1 cellular context compared by ENCODE assay signal in the genomic region with DNA sequence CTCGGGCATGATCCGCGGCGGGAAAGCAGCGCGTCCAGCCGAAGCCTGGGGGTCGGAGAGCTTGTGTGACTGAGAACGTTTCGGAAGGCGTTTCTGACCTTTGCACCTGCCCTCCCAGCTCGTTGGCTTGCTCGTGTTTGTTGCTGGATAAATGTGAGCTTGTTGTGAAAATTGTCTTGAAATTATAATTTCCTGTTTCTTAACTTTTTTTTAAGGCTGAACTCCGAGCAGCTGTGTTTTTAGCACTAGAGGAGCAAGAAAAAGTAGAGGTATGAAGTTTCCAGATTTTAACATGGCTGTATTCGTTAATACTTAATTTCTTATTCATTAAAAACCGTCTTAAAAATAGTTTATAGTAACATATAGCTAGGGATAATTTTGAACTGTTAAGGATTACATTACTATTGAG.
TF ChIP-seq lines count a peak whose summit lies in the region.

No MANE protein-coding gene starts in this region.

TF ChIP-seq in HepG2, 621 proteins besides CTCF, POLR2A, EP300 and RAD21 (continued from another document and continues in another):
- TF ChIP-seq, protein P1, sequence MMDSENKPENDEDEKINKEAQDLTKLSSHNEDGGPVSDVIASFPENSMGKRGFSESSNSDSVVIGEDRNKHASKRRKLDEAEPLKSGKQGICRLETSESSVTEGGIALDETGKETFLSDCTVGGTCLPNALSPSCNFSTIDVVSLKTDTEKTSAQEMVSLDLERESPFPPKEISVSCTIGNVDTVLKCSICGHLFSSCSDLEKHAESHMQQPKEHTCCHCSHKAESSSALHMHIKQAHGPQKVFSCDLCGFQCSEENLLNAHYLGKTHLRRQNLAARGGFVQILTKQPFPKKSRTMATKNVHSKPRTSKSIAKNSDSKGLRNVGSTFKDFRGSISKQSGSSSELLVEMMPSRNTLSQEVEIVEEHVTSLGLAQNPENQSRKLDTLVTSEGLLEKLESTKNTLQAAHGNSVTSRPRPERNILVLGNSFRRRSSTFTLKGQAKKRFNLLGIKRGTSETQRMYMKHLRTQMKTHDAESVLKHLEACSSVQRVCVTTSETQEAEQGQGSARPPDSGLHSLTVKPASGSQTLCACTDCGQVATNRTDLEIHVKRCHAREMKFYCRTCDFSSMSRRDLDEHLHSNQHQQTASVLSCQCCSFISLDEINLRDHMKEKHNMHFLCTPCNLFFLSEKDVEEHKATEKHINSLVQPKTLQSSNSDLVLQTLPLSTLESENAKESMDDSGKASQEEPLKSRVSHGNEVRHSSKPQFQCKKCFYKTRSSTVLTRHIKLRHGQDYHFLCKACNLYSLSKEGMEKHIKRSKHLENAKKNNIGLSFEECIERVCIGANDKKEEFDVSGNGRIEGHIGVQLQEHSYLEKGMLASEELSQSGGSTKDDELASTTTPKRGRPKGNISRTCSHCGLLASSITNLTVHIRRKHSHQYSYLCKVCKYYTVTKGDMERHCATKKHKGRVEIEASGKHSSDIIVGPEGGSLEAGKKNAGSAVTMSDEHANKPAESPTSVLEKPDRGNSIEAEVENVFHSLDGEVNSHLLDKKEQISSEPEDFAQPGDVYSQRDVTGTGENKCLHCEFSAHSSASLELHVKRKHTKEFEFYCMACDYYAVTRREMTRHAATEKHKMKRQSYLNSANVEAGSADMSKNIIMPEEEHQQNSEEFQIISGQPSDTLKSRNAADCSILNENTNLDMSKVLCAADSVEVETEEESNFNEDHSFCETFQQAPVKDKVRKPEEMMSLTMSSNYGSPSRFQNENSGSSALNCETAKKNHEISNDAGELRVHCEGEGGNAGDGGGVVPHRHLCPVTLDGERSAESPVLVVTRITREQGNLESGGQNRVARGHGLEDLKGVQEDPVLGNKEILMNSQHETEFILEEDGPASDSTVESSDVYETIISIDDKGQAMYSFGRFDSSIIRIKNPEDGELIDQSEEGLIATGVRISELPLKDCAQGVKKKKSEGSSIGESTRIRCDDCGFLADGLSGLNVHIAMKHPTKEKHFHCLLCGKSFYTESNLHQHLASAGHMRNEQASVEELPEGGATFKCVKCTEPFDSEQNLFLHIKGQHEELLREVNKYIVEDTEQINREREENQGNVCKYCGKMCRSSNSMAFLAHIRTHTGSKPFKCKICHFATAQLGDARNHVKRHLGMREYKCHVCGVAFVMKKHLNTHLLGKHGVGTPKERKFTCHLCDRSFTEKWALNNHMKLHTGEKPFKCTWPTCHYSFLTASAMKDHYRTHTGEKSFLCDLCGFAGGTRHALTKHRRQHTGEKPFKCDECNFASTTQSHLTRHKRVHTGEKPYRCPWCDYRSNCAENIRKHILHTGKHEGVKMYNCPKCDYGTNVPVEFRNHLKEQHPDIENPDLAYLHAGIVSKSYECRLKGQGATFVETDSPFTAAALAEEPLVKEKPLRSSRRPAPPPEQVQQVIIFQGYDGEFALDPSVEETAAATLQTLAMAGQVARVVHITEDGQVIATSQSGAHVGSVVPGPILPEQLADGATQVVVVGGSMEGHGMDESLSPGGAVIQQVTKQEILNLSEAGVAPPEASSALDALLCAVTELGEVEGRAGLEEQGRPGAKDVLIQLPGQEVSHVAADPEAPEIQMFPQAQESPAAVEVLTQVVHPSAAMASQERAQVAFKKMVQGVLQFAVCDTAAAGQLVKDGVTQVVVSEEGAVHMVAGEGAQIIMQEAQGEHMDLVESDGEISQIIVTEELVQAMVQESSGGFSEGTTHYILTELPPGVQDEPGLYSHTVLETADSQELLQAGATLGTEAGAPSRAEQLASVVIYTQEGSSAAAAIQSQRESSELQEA (CRISPR knock-in tag; IDR thresholded peaks at IDR 0.05; ENCODE audit: not compliant biosample characterization) = no peak
- TF ChIP-seq PHF21A (CRISPR knock-in tag; IDR thresholded peaks at IDR 0.05) (no peak; the same call in 1 of the 2 replicates), IKZF1 (IDR thresholded peaks at IDR 0.05) (no peak), CBX1 (IDR thresholded peaks at IDR 0.05; ENCODE audit: low read depth) (no peak), BCL6 (CRISPR knock-in tag; IDR thresholded peaks at IDR 0.05) (0 out of 2 replicates have a peak, but pooled peaks have one; percentile 17), ATRX (CRISPR knock-in tag; IDR thresholded peaks at IDR 0.05; ENCODE audit: borderline replicate concordance) (no peak), ARHGAP35 (CRISPR knock-in tag; IDR thresholded peaks at IDR 0.05; ENCODE audit: borderline replicate concordance) (no peak), PAX8 (CRISPR knock-in tag; IDR thresholded peaks at IDR 0.05; ENCODE audit: borderline replicate concordance) (no peak), ZNF766 (CRISPR knock-in tag; IDR thresholded peaks at IDR 0.05; ENCODE audit: borderline replicate concordance) (no peak), CAMTA2 (CRISPR knock-in tag; IDR thresholded peaks at IDR 0.05; ENCODE audit: borderline replicate concordance) (no peak), EZH2 (conservative IDR thresholded peaks at IDR 0.05; ENCODE audit: low read depth, low read length) (no peak), ZNF3 (CRISPR knock-in tag; IDR thresholded peaks at IDR 0.05) (no peak), ZBTB8A (CRISPR knock-in tag; IDR thresholded peaks at IDR 0.05; ENCODE audit: borderline replicate concordance, low read depth) (no peak), FIP1L1 (IDR thresholded peaks at IDR 0.05; ENCODE audit: borderline replicate concordance, insufficient read depth, low read depth, low read length) (no peak), SP1 (IDR thresholded peaks at IDR 0.05) (no peak), SP1 (CRISPR knock-in tag; IDR thresholded peaks at IDR 0.05) (no peak), ZNF12 (CRISPR knock-in tag; IDR thresholded peaks at IDR 0.05) (no peak), KAT7 (CRISPR knock-in tag; IDR thresholded peaks at IDR 0.05; ENCODE audit: borderline replicate concordance) (no peak), MEIS2 (CRISPR knock-in tag; IDR thresholded peaks at IDR 0.05) (no peak), PHF8 (CRISPR knock-in tag; IDR thresholded peaks at IDR 0.05) (peak; percentile 40; the same call in 1 of the 2 replicates), KAT8 (CRISPR knock-in tag; IDR thresholded peaks at IDR 0.05) (no peak), ZNF329 (CRISPR knock-in tag; IDR thresholded peaks at IDR 0.05; ENCODE audit: low read depth) (no peak), SMAD3 (CRISPR knock-in tag; IDR thresholded peaks at IDR 0.05) (no peak), CHD2 (IDR thresholded peaks at IDR 0.05; ENCODE audit: low read depth, low read length) (no peak)
- TF ChIP-seq, protein P2, sequence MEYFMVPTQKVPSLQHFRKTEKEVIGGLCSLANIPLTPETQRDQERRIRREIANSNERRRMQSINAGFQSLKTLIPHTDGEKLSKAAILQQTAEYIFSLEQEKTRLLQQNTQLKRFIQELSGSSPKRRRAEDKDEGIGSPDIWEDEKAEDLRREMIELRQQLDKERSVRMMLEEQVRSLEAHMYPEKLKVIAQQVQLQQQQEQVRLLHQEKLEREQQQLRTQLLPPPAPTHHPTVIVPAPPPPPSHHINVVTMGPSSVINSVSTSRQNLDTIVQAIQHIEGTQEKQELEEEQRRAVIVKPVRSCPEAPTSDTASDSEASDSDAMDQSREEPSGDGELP (IDR thresholded peaks at IDR 0.05; ENCODE audit: borderline replicate concordance, low read depth) = no peak
- TF ChIP-seq, protein P3, sequence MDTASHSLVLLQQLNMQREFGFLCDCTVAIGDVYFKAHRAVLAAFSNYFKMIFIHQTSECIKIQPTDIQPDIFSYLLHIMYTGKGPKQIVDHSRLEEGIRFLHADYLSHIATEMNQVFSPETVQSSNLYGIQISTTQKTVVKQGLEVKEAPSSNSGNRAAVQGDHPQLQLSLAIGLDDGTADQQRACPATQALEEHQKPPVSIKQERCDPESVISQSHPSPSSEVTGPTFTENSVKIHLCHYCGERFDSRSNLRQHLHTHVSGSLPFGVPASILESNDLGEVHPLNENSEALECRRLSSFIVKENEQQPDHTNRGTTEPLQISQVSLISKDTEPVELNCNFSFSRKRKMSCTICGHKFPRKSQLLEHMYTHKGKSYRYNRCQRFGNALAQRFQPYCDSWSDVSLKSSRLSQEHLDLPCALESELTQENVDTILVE (CRISPR knock-in tag; IDR thresholded peaks at IDR 0.05) = no peak
- TF ChIP-seq, protein P4, sequence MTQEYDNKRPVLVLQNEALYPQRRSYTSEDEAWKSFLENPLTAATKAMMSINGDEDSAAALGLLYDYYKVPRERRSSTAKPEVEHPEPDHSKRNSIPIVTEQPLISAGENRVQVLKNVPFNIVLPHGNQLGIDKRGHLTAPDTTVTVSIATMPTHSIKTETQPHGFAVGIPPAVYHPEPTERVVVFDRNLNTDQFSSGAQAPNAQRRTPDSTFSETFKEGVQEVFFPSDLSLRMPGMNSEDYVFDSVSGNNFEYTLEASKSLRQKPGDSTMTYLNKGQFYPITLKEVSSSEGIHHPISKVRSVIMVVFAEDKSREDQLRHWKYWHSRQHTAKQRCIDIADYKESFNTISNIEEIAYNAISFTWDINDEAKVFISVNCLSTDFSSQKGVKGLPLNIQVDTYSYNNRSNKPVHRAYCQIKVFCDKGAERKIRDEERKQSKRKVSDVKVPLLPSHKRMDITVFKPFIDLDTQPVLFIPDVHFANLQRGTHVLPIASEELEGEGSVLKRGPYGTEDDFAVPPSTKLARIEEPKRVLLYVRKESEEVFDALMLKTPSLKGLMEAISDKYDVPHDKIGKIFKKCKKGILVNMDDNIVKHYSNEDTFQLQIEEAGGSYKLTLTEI (CRISPR knock-in tag; conservative IDR thresholded peaks at IDR 0.05) = no peak
- TF ChIP-seq, protein P5, sequence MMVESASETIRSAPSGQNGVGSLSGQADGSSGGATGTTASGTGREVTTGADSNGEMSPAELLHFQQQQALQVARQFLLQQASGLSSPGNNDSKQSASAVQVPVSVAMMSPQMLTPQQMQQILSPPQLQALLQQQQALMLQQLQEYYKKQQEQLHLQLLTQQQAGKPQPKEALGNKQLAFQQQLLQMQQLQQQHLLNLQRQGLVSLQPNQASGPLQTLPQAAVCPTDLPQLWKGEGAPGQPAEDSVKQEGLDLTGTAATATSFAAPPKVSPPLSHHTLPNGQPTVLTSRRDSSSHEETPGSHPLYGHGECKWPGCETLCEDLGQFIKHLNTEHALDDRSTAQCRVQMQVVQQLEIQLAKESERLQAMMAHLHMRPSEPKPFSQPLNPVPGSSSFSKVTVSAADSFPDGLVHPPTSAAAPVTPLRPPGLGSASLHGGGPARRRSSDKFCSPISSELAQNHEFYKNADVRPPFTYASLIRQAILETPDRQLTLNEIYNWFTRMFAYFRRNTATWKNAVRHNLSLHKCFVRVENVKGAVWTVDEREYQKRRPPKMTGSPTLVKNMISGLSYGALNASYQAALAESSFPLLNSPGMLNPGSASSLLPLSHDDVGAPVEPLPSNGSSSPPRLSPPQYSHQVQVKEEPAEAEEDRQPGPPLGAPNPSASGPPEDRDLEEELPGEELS (CRISPR knock-in tag; IDR thresholded peaks at IDR 0.05) = no peak; the same call in 1 of the 2 replicates
- TF ChIP-seq, protein P6, sequence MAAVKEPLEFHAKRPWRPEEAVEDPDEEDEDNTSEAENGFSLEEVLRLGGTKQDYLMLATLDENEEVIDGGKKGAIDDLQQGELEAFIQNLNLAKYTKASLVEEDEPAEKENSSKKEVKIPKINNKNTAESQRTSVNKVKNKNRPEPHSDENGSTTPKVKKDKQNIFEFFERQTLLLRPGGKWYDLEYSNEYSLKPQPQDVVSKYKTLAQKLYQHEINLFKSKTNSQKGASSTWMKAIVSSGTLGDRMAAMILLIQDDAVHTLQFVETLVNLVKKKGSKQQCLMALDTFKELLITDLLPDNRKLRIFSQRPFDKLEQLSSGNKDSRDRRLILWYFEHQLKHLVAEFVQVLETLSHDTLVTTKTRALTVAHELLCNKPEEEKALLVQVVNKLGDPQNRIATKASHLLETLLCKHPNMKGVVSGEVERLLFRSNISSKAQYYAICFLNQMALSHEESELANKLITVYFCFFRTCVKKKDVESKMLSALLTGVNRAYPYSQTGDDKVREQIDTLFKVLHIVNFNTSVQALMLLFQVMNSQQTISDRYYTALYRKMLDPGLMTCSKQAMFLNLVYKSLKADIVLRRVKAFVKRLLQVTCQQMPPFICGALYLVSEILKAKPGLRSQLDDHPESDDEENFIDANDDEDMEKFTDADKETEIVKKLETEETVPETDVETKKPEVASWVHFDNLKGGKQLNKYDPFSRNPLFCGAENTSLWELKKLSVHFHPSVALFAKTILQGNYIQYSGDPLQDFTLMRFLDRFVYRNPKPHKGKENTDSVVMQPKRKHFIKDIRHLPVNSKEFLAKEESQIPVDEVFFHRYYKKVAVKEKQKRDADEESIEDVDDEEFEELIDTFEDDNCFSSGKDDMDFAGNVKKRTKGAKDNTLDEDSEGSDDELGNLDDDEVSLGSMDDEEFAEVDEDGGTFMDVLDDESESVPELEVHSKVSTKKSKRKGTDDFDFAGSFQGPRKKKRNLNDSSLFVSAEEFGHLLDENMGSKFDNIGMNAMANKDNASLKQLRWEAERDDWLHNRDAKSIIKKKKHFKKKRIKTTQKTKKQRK (IDR thresholded peaks at IDR 0.05; ENCODE audit: low read length) = no peak
- TF ChIP-seq, protein P7, sequence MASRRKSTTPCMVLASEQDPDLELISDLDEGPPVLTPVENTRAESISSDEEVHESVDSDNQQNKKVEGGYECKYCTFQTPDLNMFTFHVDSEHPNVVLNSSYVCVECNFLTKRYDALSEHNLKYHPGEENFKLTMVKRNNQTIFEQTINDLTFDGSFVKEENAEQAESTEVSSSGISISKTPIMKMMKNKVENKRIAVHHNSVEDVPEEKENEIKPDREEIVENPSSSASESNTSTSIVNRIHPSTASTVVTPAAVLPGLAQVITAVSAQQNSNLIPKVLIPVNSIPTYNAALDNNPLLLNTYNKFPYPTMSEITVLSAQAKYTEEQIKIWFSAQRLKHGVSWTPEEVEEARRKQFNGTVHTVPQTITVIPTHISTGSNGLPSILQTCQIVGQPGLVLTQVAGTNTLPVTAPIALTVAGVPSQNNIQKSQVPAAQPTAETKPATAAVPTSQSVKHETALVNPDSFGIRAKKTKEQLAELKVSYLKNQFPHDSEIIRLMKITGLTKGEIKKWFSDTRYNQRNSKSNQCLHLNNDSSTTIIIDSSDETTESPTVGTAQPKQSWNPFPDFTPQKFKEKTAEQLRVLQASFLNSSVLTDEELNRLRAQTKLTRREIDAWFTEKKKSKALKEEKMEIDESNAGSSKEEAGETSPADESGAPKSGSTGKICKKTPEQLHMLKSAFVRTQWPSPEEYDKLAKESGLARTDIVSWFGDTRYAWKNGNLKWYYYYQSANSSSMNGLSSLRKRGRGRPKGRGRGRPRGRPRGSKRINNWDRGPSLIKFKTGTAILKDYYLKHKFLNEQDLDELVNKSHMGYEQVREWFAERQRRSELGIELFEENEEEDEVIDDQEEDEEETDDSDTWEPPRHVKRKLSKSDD (CRISPR knock-in tag; IDR thresholded peaks at IDR 0.05; ENCODE audit: low read depth) = no peak
- TF ChIP-seq, protein P8, sequence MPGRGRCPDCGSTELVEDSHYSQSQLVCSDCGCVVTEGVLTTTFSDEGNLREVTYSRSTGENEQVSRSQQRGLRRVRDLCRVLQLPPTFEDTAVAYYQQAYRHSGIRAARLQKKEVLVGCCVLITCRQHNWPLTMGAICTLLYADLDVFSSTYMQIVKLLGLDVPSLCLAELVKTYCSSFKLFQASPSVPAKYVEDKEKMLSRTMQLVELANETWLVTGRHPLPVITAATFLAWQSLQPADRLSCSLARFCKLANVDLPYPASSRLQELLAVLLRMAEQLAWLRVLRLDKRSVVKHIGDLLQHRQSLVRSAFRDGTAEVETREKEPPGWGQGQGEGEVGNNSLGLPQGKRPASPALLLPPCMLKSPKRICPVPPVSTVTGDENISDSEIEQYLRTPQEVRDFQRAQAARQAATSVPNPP (CRISPR knock-in tag; IDR thresholded peaks at IDR 0.05) = no peak
